Comparison of ENCODE assay signal across 1 cellular context in genomic region chr3:194688207-194688711, GRCh38.
TF ChIP-seq lines count a peak whose summit lies in the region.

No MANE protein-coding gene starts in this region.

TF ChIP-seq in liver, 16 proteins besides CTCF, POLR2A, EP300 and RAD21 (continued from another document):
- TF ChIP-seq YY1 (IDR thresholded peaks at IDR 0.05): no peak
